11 cellular contexts compared by ENCODE assay signal in the genomic region with DNA sequence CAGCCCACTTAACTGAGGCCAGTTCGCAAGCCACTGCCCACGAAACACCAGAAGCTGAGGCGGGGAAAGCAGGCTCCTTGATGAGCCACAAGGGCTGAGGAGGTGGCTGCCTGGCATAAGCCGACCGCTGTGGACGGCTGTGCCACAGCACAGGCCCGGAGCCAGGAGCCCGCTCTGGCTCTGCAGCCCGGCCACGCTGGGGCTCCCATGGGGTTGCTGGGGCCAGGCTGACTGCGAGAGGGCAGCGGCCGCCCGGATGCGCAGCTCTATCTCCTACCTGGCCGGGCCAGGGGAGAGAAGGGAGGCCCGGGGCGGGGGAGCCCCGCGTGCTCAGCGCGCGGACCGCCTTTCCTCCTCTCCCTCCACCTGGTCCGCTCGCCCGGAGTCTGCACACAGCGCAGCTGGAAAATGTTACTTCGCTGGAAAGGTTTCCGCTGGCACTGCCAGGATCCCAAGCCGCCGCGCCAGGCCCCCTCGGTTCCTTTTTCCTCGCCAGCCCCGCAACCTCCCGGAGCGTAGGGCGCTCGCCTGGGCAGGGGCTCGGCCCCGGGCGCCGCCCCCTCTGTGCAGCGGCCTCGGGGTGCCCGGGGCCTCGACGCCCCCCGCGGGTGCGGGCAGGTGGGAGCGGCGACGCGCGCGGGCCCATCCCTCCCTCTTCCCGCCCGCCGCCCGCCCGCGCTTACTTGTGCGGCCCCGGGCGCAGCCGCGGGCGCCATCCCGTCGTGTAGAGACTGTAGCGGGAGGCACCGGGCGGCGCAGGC. TPM values are rescaled to one million over a fixed set of nuclear protein-coding genes. Genes with fewer than 3 reads are reported as not detected.
A peak's percentile ranks its signal among the peaks of the same experiment; 100 is the strongest.
DNase-seq lines count a peak whose midpoint lies in the region; ATAC-seq and TF ChIP-seq lines count a peak whose summit lies in the region.
"Had no signal": no experiment of that assay in that cellular context is flagged by ENCODE, and none has a peak within 500 bp of the region (broad histone marks: within the 10 kb centered on the region; RNA-seq: fewer than 3 reads in every experiment).

No MANE protein-coding gene starts in this region.

- H3K4me3 Mint-ChIP-seq in activated CD4-positive, alpha-beta memory T cell treated with anti-CD3 and anti-CD28 coated beads, Interleukin-2, amount 10 ng/mL, durations not matched to agents 7 days and 5 days = no peak overlapping the region
- H3K4me3 Mint-ChIP-seq: stimulated activated naive B cell treated with anti-CD40 and anti-IgM and Interleukin-4, amounts not matched to agents 10 μg/mL and 1 μg/mL and 100 μg/mL, for 72 hours had no signal

- H3K9me3 ChIP-seq in BE2C = no peaks in the 10 kb centered on the region
- H3K9me3 ChIP-seq in IMR-90 (ENCODE audit: control insufficient read depth, insufficient read depth, low read length) = peaks cover 1% of the 10 kb centered on the region; the same call in 1 of the 2 replicates
- H3K9me3 ChIP-seq in osteoblast (ENCODE audit: low read depth, low read length) = no peaks in the 10 kb centered on the region

- no peak overlapping the region for H4K5ac ChIP-seq in IMR-90 (ENCODE audit: low read depth, low read length)

- intact Hi-C loops in IMR-90 (cut with micrococcal nuclease) = no loop called here

- H3K27me3 Mint-ChIP-seq in activated CD4-positive, alpha-beta memory T cell treated with anti-CD3 and anti-CD28 coated beads, Interleukin-2, amount 10 ng/mL, durations not matched to agents 7 days and 5 days = peaks cover 30% of the 10 kb centered on the region

- H3K9ac ChIP-seq in IMR-90 (ENCODE audit: low read depth, low read length) = no peak overlapping the region

- H3K36me3 Mint-ChIP-seq in activated CD4-positive, alpha-beta memory T cell treated with anti-CD3 and anti-CD28 coated beads, Interleukin-2, amount 10 ng/mL, durations not matched to agents 7 days and 5 days (ENCODE audit: low read depth) = no peaks in the 10 kb centered on the region

- no peak overlapping the region for H3K4ac ChIP-seq in IMR-90 (ENCODE audit: low read depth, low read length)

- in situ Hi-C loops in IMR-90 (cut with MboI; ENCODE audit: low sequenced_read_pairs) = no loop called here

- POLR2A ChIA-PET in IMR-90 (lab: Charles Lee; ENCODE audit: unreplicated experiment) = no interaction called here
- POLR2A ChIA-PET in activated CD4-positive, alpha-beta memory T cell treated with anti-CD3 and anti-CD28 coated beads, Interleukin-2, amount 10 ng/mL, durations not matched to agents 7 days and 5 days (lab: Charles Lee) = no interaction called here

- BruUV-seq in IMR-90 (replicated peaks; lab: Mats Ljungman, UMichigan) = no TSS peak

- H4K20me1 ChIP-seq in IMR-90 (ENCODE audit: insufficient read depth, low read length) (peaks cover 4% of the 10 kb centered on the region; the same call in 1 of the 2 replicates), osteoblast (ENCODE audit: insufficient read depth, low read length) (no peaks in the 10 kb centered on the region)

- dilution Hi-C loops in IMR-90 (cut with HindIII; ENCODE audit: low sequenced_read_pairs, unreplicated experiment) = no loop called here

- H3K27ac Mint-ChIP-seq in activated CD4-positive, alpha-beta memory T cell treated with anti-CD3 and anti-CD28 coated beads, Interleukin-2, amount 10 ng/mL, durations not matched to agents 7 days and 5 days = no peak overlapping the region
- H3K27ac Mint-ChIP-seq: stimulated activated naive B cell treated with anti-CD40 and anti-IgM and Interleukin-4, amounts not matched to agents 10 μg/mL and 1 μg/mL and 100 μg/mL, for 72 hours had no signal

- H2BK15ac ChIP-seq in IMR-90 (ENCODE audit: low read depth, low read length) = no peak overlapping the region

- H2AK9ac ChIP-seq in IMR-90 (replicated peaks; ENCODE audit: low read depth, low read length, poor library complexity) = peak overlapping the region; percentile 70

- H3K4me2 ChIP-seq in IMR-90 (ENCODE audit: low read depth, low read length) (peak overlapping the region; percentile 36; the same call in 1 of the 2 replicates), osteoblast (ENCODE audit: insufficient read depth, low read length) (no peak overlapping the region)

- TF ChIP-seq POLR2A in IMR-90 (IDR thresholded peaks at IDR 0.05; ENCODE audit: low read depth, low read length) = no peak

- H3K14ac ChIP-seq in IMR-90 (replicated peaks; ENCODE audit: low read depth, low read length) = no peak overlapping the region

- CTCF ChIA-PET in IMR-90 (lab: Yijun Ruan, JAX) = no interaction called here
- CTCF ChIA-PET in activated CD4-positive, alpha-beta memory T cell treated with anti-CD3 and anti-CD28 coated beads, Interleukin-2, amount 10 ng/mL, durations not matched to agents 7 days and 5 days (lab: Charles Lee) = no interaction called here

- no peak overlapping the region for H4K91ac ChIP-seq in IMR-90 (ENCODE audit: insufficient read depth, low read depth, low read length)

- H2BK120ac ChIP-seq in IMR-90 (ENCODE audit: low read depth, low read length) = no peak overlapping the region

- H3K9me3 Mint-ChIP-seq in activated CD4-positive, alpha-beta memory T cell treated with anti-CD3 and anti-CD28 coated beads, Interleukin-2, amount 10 ng/mL, durations not matched to agents 7 days and 5 days = no peaks in the 10 kb centered on the region

- no peak overlapping the region for H2BK5ac ChIP-seq in IMR-90 (ENCODE audit: low read depth, low read length, poor library complexity, severe bottlenecking)

- H3K4me1 ChIP-seq in BE2C = peaks cover 9% of the 10 kb centered on the region; the same call in 1 of the 2 replicates
- no peaks in the 10 kb centered on the region for H3K4me1 ChIP-seq in IMR-90 (ENCODE audit: control insufficient read depth, insufficient read depth, low read length)
- no peaks in the 10 kb centered on the region for H3K4me1 ChIP-seq in osteoblast (ENCODE audit: insufficient read depth, low read length)

- 21% methylated on average over 18 of the region's 76 CpGs; no CpG with 5 or more reads in 1 of the 2 experiments for WGBS in IMR-90 (ENCODE audit: extremely low coverage in 2 of 2, insufficient read length in 1 of 2), 2 experiments

- H3K4me3 ChIP-seq in BE2C (ENCODE audit: low read depth, low read length) (peak overlapping the region; percentile 34), IMR-90 (ENCODE audit: insufficient read depth, low read depth, low read length) (peak overlapping the region; percentile 17; the same call in 1 of the 2 replicates), epithelial cell of esophagus (ENCODE audit: low read length) (no peak overlapping the region), osteoblast (ENCODE audit: insufficient read depth, low read length) (no peak overlapping the region)

- no peak overlapping the region for H2BK20ac ChIP-seq in IMR-90 (ENCODE audit: low read depth, low read length)

- no peak overlapping the region for H3K18ac ChIP-seq in IMR-90 (ENCODE audit: low read depth, low read length)

- H3K56ac ChIP-seq in IMR-90 (ENCODE audit: extremely low read depth, insufficient read depth, low read length) = no peak overlapping the region

- no peaks in the 10 kb centered on the region for H3K79me2 ChIP-seq in osteoblast (ENCODE audit: insufficient read depth, low read length)

- peak overlapping the region; percentile 48 for H2AFZ ChIP-seq in IMR-90 (replicated peaks; ENCODE audit: low read length, poor library complexity)
- H2AFZ ChIP-seq in osteoblast (ENCODE audit: low read length) = no peak overlapping the region

- no peak overlapping the region for H2AK5ac ChIP-seq in IMR-90 (ENCODE audit: low read depth, low read length)

- no peaks in the 10 kb centered on the region for H3K9me1 ChIP-seq in IMR-90 (ENCODE audit: insufficient read depth, low read length)

- H3K36me3 ChIP-seq in BE2C (no peaks in the 10 kb centered on the region), IMR-90 (ENCODE audit: control insufficient read depth, insufficient read depth, low read length) (no peaks in the 10 kb centered on the region), osteoblast (ENCODE audit: insufficient read depth, low read length) (no peaks in the 10 kb centered on the region)

- DNase-seq in BE2C (no peak), IMR-90 (no peak), epithelial cell of esophagus (ENCODE audit: low read depth) (peak; percentile 9), osteoblast (ENCODE audit: insufficient read length, low spot score, missing footprints) (peak; percentile 92), A172 (ENCODE audit: low spot score) (no peak)
- no peak for DNase-seq in stimulated activated CD4-positive, alpha-beta T cell treated with anti-CD3 and anti-CD28 coated beads, Interleukin-2, amount 100 ng/mL, for 24 hours
- no peak for DNase-seq in activated CD4-positive, alpha-beta T cell treated with anti-CD3 and anti-CD28 coated beads, Interleukin-2, amount 50 U/mL, for 1 hour
- DNase-seq in activated CD4-positive, alpha-beta memory T cell treated with anti-CD3 and anti-CD28 coated beads, Interleukin-2, amount 10 ng/mL, durations not matched to agents 7 days and 5 days = no peak
- DNase-seq: effector memory CD4-positive, alpha-beta T cell; stimulated activated naive B cell treated with anti-CD40 and anti-IgM and Interleukin-4, amounts not matched to agents 10 μg/mL and 1 μg/mL and 100 μg/mL, for 72 hours had no signal

- peak; percentile 60 for ATAC-seq in IMR-90 (ENCODE audit: low read depth)
- ATAC-seq: activated CD4-positive, CD25-positive, alpha-beta regulatory T cell treated with anti-CD3 and anti-CD28 coated beads, Interleukin-2, amount 50 U/mL, for 24 hours; stimulated activated naive B cell treated with anti-CD40 and anti-IgM and Interleukin-4, amounts not matched to agents 10 μg/mL and 1 μg/mL and 100 μg/mL, for 72 hours had no signal

- H3K4me1 Mint-ChIP-seq in activated CD4-positive, alpha-beta memory T cell treated with anti-CD3 and anti-CD28 coated beads, Interleukin-2, amount 10 ng/mL, durations not matched to agents 7 days and 5 days = peaks cover 3% of the 10 kb centered on the region

- no peaks in the 10 kb centered on the region for H3K79me1 ChIP-seq in IMR-90 (ENCODE audit: low read depth in 1 of 2, low read length in 2 of 2)

- H3K27me3 ChIP-seq in BE2C = peaks cover 26% of the 10 kb centered on the region
- H3K27me3 ChIP-seq in IMR-90 (ENCODE audit: control insufficient read depth, insufficient read depth, low read length) = peaks cover 59% of the 10 kb centered on the region
- H3K27me3 ChIP-seq in osteoblast (ENCODE audit: insufficient read depth, low read length) = peaks cover 39% of the 10 kb centered on the region

- no peak overlapping the region for H4K8ac ChIP-seq in IMR-90 (ENCODE audit: low read depth in 2 of 2, low read length in 2 of 2)

- TF ChIP-seq CTCF in BE2C (IDR thresholded peaks at IDR 0.05; ENCODE audit: low read depth, low read length) (no peak), IMR-90 (conservative IDR thresholded peaks at IDR 0.05; ENCODE audit: low read depth, low read length) (no peak), epithelial cell of esophagus (IDR thresholded peaks at IDR 0.05; ENCODE audit: insufficient read depth, low read depth, low read length, missing control alignments) (no peak), osteoblast (IDR thresholded peaks at IDR 0.05; ENCODE audit: extremely low read depth, low read depth, low read length) (no peak)

- TF ChIP-seq RAD21 in IMR-90 (IDR thresholded peaks at IDR 0.05; ENCODE audit: low read length) = no peak

- H3K23ac ChIP-seq in IMR-90 (ENCODE audit: low read depth, low read length) = no peak overlapping the region

- H3K27ac ChIP-seq in IMR-90 (ENCODE audit: insufficient read depth, low read length) = no peak overlapping the region
- H3K27ac ChIP-seq in osteoblast (ENCODE audit: low read depth, low read length) = no peak overlapping the region

RNA-seq across cellular contexts. Expression of gene EMILIN3, which starts 0.7 kb away (rescaled TPM):
- polyA plus RNA-seq in BE2C (2012; ENCODE audit: insufficient read depth, insufficient read length, low read depth) = not detected
- total RNA-seq in IMR-90 (2012; rRNA removed) (under 0.01 TPM in 2 replicates), osteoblast (not detected in 2 replicates)
- 0.07 and 0.16 TPM in 2 replicates for polyA plus RNA-seq in IMR-90 (2012; rRNA removed)
- polyA plus RNA-seq in IMR-90 (2012; cell fraction: cytosol; rRNA removed) = 0.04 and 0.15 TPM in 2 replicates
- polyA plus RNA-seq in IMR-90 (2012; cell fraction: nucleus; rRNA removed; ENCODE audit: low replicate concordance) = 0.02 and 0.10 TPM in 2 replicates
- total RNA-seq in A172 (2014; rRNA removed; shearing (Covaris generic)) = not detected in 2 replicates
- total RNA-seq in activated CD4-positive, alpha-beta memory T cell treated with anti-CD3 and anti-CD28 coated beads, Interleukin-2, amount 10 ng/mL, durations not matched to agents 7 days and 5 days = not detected

RNA-seq across cellular contexts. Expression of gene LPIN3, which starts 25.3 kb away (rescaled TPM):
- polyA plus RNA-seq in BE2C (2012; ENCODE audit: insufficient read depth, insufficient read length, low read depth) = 0.36 TPM
- total RNA-seq in IMR-90 (2012; rRNA removed) (1.7 and 2.3 TPM in 2 replicates), osteoblast (9.0 and 10.3 TPM in 2 replicates)
- 6.1 and 8.3 TPM in 2 replicates for polyA plus RNA-seq in IMR-90 (2012; rRNA removed)
- 1.7 and 3.0 TPM in 2 replicates for polyA plus RNA-seq in IMR-90 (2012; cell fraction: cytosol; rRNA removed)
- polyA plus RNA-seq in IMR-90 (2012; cell fraction: nucleus; rRNA removed; ENCODE audit: low replicate concordance) = 52.7 and 87.4 TPM in 2 replicates
- total RNA-seq in A172 (2014; rRNA removed; shearing (Covaris generic)) = 3.4 TPM in 2 replicates
- under 1 TPM; 0.65 to 0.68 TPM for total RNA-seq in activated CD4-positive, alpha-beta memory T cell treated with anti-CD3 and anti-CD28 coated beads, Interleukin-2, amount 10 ng/mL, durations not matched to agents 7 days and 5 days

RNA-seq across cellular contexts. Expression of gene ZHX3, which starts 48.4 kb away (rescaled TPM):
- 3.5 TPM for polyA plus RNA-seq in BE2C (2012; ENCODE audit: insufficient read depth, insufficient read length, low read depth)
- total RNA-seq in IMR-90 (2012; rRNA removed) (28.0 and 28.3 TPM in 2 replicates), osteoblast (35.4 and 36.6 TPM in 2 replicates)
- 22.0 and 25.0 TPM in 2 replicates for polyA plus RNA-seq in IMR-90 (2012; rRNA removed)
- polyA plus RNA-seq in IMR-90 (2012; cell fraction: cytosol; rRNA removed) = 11.2 and 16.4 TPM in 2 replicates
- polyA plus RNA-seq in IMR-90 (2012; cell fraction: nucleus; rRNA removed; ENCODE audit: low replicate concordance) = 13.8 and 21.1 TPM in 2 replicates
- total RNA-seq in A172 (2014; rRNA removed; shearing (Covaris generic)) = 13.2 and 14.0 TPM in 2 replicates
- total RNA-seq in activated CD4-positive, alpha-beta memory T cell treated with anti-CD3 and anti-CD28 coated beads, Interleukin-2, amount 10 ng/mL, durations not matched to agents 7 days and 5 days = 1 to 10 TPM; 5.9 to 8.7 TPM

Comparison
In these comparisons a context has a peak if more than half of its experiments do, and no peak if none do; other contexts are left out.
1. DNase-seq: peak in epithelial cell of esophagus (single experiment) and osteoblast (single experiment); none in BE2C (single experiment), IMR-90 (single experiment), A172 (single experiment), stimulated activated CD4-positive, alpha-beta T cell treated with anti-CD3 and anti-CD28 coated beads, Interleukin-2, amount 100 ng/mL, for 24 hours (0 of 2), activated CD4-positive, alpha-beta T cell treated with anti-CD3 and anti-CD28 coated beads, Interleukin-2, amount 50 U/mL, for 1 hour (single experiment) and activated CD4-positive, alpha-beta memory T cell treated with anti-CD3 and anti-CD28 coated beads, Interleukin-2, amount 10 ng/mL, durations not matched to agents 7 days and 5 days (single experiment).
2. H3K4me3 ChIP-seq: peak in BE2C (single experiment) and IMR-90 (single experiment); none in epithelial cell of esophagus (single experiment) and osteoblast (single experiment).